In the genomic region with DNA sequence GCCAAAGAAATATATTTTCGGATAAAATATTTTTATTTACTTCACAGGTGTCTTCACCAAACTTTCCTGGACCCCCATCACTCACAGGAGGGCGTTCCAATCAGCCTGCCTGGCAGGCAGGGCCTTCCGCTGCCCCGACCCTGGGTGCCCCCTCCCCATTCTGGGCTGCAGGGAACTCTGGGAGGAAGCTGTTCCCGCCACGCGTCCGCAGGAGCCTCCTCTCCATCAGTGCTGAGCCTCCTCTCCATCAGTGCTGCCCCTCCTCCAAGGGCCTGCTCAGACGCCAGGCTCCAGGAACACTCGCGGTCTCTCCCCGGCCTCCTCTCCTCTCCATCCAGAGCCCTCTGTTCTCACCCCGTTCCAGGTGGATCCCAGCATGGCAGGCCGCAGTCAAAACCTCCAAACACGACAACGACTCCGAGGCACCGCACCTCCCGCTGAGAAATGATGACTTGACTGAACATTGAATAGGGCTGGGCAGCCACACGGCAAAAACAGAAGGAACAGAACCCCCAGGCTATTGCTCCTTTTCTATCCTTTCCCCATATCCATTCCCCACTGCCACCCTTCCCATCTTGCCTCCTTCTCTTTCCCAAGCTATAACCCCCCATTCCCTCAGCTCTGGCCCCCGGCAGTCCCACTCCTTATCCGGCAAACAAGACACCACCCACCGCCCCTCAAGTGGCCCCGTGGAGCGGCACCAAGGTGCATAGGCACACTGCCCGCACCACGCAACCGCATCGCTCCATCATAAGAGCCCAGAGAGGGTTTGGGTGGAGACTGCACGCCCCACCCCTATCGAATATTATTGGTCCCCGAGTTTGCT, we compare ENCODE assay signal across 2 cellular contexts.
TF ChIP-seq lines count a peak whose summit lies in the region.

No MANE protein-coding gene starts in this region.

TF ChIP-seq in GM23338, 12 proteins besides CTCF, POLR2A, EP300 and RAD21 (continues in another document):
- TF ChIP-seq EZH2phosphoT487 (IDR thresholded peaks at IDR 0.05; ENCODE audit: unreplicated experiment) = no peak
- TF ChIP-seq ZNF114 (CRISPR knock-in tag; IDR thresholded peaks at IDR 0.05) = no peak
- no peak for TF ChIP-seq JUNB (IDR thresholded peaks at IDR 0.05; ENCODE audit: unreplicated experiment)
- TF ChIP-seq CREB1 (CRISPR knock-in tag; IDR thresholded peaks at IDR 0.05; ENCODE audit: low read depth) = no peak
- TF ChIP-seq STAT1 (IDR thresholded peaks at IDR 0.05; ENCODE audit: unreplicated experiment) = no peak
- TF ChIP-seq, protein P1, sequence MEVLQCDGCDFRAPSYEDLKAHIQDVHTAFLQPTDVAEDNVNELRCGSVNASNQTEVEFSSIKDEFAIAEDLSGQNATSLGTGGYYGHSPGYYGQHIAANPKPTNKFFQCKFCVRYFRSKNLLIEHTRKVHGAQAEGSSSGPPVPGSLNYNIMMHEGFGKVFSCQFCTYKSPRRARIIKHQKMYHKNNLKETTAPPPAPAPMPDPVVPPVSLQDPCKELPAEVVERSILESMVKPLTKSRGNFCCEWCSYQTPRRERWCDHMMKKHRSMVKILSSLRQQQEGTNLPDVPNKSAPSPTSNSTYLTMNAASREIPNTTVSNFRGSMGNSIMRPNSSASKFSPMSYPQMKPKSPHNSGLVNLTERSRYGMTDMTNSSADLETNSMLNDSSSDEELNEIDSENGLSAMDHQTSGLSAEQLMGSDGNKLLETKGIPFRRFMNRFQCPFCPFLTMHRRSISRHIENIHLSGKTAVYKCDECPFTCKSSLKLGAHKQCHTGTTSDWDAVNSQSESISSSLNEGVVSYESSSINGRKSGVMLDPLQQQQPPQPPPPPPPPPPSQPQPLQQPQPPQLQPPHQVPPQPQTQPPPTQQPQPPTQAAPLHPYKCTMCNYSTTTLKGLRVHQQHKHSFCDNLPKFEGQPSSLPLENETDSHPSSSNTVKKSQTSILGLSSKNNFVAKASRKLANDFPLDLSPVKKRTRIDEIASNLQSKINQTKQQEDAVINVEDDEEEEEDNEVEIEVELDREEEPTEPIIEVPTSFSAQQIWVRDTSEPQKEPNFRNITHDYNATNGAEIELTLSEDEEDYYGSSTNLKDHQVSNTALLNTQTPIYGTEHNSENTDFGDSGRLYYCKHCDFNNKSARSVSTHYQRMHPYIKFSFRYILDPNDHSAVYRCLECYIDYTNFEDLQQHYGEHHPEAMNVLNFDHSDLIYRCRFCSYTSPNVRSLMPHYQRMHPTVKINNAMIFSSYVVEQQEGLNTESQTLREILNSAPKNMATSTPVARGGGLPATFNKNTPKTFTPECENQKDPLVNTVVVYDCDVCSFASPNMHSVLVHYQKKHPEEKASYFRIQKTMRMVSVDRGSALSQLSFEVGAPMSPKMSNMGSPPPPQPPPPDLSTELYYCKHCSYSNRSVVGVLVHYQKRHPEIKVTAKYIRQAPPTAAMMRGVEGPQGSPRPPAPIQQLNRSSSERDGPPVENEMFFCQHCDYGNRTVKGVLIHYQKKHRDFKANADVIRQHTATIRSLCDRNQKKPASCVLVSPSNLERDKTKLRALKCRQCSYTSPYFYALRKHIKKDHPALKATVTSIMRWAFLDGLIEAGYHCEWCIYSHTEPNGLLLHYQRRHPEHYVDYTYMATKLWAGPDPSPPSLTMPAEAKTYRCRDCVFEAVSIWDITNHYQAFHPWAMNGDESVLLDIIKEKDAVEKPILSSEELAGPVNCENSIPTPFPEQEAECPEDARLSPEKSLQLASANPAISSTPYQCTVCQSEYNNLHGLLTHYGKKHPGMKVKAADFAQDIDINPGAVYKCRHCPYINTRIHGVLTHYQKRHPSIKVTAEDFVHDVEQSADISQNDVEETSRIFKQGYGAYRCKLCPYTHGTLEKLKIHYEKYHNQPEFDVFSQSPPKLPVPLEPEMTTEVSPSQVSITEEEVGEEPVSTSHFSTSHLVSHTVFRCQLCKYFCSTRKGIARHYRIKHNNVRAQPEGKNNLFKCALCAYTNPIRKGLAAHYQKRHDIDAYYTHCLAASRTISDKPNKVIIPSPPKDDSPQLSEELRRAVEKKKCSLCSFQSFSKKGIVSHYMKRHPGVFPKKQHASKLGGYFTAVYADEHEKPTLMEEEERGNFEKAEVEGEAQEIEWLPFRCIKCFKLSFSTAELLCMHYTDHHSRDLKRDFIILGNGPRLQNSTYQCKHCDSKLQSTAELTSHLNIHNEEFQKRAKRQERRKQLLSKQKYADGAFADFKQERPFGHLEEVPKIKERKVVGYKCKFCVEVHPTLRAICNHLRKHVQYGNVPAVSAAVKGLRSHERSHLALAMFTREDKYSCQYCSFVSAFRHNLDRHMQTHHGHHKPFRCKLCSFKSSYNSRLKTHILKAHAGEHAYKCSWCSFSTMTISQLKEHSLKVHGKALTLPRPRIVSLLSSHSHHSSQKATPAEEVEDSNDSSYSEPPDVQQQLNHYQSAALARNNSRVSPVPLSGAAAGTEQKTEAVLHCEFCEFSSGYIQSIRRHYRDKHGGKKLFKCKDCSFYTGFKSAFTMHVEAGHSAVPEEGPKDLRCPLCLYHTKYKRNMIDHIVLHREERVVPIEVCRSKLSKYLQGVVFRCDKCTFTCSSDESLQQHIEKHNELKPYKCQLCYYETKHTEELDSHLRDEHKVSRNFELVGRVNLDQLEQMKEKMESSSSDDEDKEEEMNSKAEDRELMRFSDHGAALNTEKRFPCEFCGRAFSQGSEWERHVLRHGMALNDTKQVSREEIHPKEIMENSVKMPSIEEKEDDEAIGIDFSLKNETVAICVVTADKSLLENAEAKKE (CRISPR knock-in tag; IDR thresholded peaks at IDR 0.05) = no peak
- TF ChIP-seq, protein P2, sequence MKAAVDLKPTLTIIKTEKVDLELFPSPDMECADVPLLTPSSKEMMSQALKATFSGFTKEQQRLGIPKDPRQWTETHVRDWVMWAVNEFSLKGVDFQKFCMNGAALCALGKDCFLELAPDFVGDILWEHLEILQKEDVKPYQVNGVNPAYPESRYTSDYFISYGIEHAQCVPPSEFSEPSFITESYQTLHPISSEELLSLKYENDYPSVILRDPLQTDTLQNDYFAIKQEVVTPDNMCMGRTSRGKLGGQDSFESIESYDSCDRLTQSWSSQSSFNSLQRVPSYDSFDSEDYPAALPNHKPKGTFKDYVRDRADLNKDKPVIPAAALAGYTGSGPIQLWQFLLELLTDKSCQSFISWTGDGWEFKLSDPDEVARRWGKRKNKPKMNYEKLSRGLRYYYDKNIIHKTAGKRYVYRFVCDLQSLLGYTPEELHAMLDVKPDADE (IDR thresholded peaks at IDR 0.05) = no peak
- no peak for TF ChIP-seq POLR2AphosphoS5 (IDR thresholded peaks at IDR 0.05; ENCODE audit: low read depth)

TF ChIP-seq in K562, 482 proteins besides CTCF, POLR2A, EP300 and RAD21 (continued from another document):
- TF ChIP-seq BRF1 (IDR thresholded peaks at IDR 0.05; ENCODE audit: borderline replicate concordance, extremely low read depth, insufficient read length) = no peak
- TF ChIP-seq MCM5 (IDR thresholded peaks at IDR 0.05; ENCODE audit: low read depth) = no peak
